10 cellular contexts compared by ENCODE assay signal in the genomic region with DNA sequence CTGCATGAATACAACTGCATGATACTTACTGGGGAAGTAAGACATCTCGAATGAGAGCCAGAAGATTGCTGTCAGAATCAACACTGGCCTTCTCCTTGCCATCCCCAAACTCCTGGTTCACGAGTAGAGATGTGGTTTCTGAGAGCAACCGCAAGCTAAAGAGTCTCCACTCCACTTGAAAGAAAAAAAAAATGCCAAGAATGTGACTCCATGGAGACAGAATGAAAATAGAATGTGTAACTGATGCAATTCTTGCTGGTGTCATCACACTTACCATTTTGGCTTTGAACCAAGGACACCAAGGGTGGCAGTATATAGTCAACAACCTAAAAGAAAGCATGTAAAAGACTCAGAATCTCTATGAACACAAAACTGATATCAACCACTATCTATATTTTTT.
DNase-seq lines count a peak whose midpoint lies in the region; TF ChIP-seq lines count a peak whose summit lies in the region.
"Had no signal": no experiment of that assay in that cellular context is flagged by ENCODE, and none has a peak within 500 bp of the region (broad histone marks: within the 10 kb centered on the region; RNA-seq: fewer than 3 reads in every experiment).

No MANE protein-coding gene starts in this region.

- peaks cover 0 to 2% (median 0%) of the 10 kb centered on the region in 6 donors for H3K9me3 Mint-ChIP-seq in immature natural killer cell

- H3K4me1 Mint-ChIP-seq in immature natural killer cell: no peaks in the 10 kb centered on the region

- H3K4me1 ChIP-seq in smooth muscle cell (ENCODE audit: low read depth): peaks cover 34% of the 10 kb centered on the region

- no peak overlapping the region for H2AFZ ChIP-seq in smooth muscle cell (ENCODE audit: low read depth)

- H3K27ac Mint-ChIP-seq in immature natural killer cell: no peak overlapping the region

- H3K9ac ChIP-seq in smooth muscle cell (ENCODE audit: low read depth): peak overlapping the region; percentile 83

- H3K4me3 ChIP-seq in fibroblast of villous mesenchyme (ENCODE audit: low read depth, low read length): no peak overlapping the region
- H3K4me3 ChIP-seq in smooth muscle cell: no peak overlapping the region

- no peaks in the 10 kb centered on the region for H3K27me3 ChIP-seq in smooth muscle cell (ENCODE audit: low read depth)

- TF ChIP-seq CTCF in fibroblast of villous mesenchyme (IDR thresholded peaks at IDR 0.05; ENCODE audit: insufficient read depth, low read depth, low read length): no peak
- no peak for TF ChIP-seq CTCF in smooth muscle cell (IDR thresholded peaks at IDR 0.05; ENCODE audit: borderline replicate concordance, insufficient read depth, poor library complexity, severe bottlenecking)

- no peak overlapping the region for H3K4me3 Mint-ChIP-seq in immature natural killer cell

- 4% methylated on average over 3 of the region's 3 CpGs for WGBS in smooth muscle cell (ENCODE audit: low lambda C conversion rate)

- H3K36me3 Mint-ChIP-seq in immature natural killer cell: peaks cover 0 to 23% (median 21%) of the 10 kb centered on the region in 3 donors

- H3K27ac ChIP-seq in smooth muscle cell (ENCODE audit: low read depth): peak overlapping the region; percentile 94

- peak overlapping the region; percentile 66 for H3K4me2 ChIP-seq in smooth muscle cell

- H3F3A ChIP-seq in smooth muscle cell (ENCODE audit: low read depth): peaks cover 8% of the 10 kb centered on the region

- DNase-seq in HCEC 1CT (peak; percentile 91), RPMI8226 (peak; percentile 89), fibroblast of villous mesenchyme (ENCODE audit: low read depth) (peak; percentile 95), smooth muscle cell (lab: John Stamatoyannopoulos, UW; ENCODE audit: unreplicated experiment) (no peak), immature natural killer cell (no peak), NCI-H1417 treated with DMSO at 0.1 percent for 48 hours (lab: John Stamatoyannopoulos, UW) (no peak), activated gamma-delta T cell treated with Interleukin-2 at 50 U/mL for 16 hours (no peak), NCI-H526 treated with DMSO at 0.1 percent for 48 hours (lab: John Stamatoyannopoulos, UW) (no peak)
- DNase-seq: kidney, T-helper 2 cell had no signal

- H3K36me3 ChIP-seq in smooth muscle cell (ENCODE audit: low read depth): no peaks in the 10 kb centered on the region

- no peaks in the 10 kb centered on the region for H3K79me2 ChIP-seq in smooth muscle cell (ENCODE audit: low read depth)

- no peaks in the 10 kb centered on the region for H4K20me1 ChIP-seq in smooth muscle cell (ENCODE audit: low read depth)

- H3K9me3 ChIP-seq in smooth muscle cell (replicated peaks; ENCODE audit: low read depth): no peaks in the 10 kb centered on the region

- H3K27me3 Mint-ChIP-seq in immature natural killer cell (ENCODE audit: low read depth in 3 of 3): no peaks in the 10 kb centered on the region

Comparison
In these comparisons a context has a peak if more than half of its experiments do, and no peak if none do; other contexts are left out.
1. DNase-seq: peak in HCEC 1CT (single experiment), RPMI8226 (single experiment) and fibroblast of villous mesenchyme (single experiment); none in smooth muscle cell (single experiment), immature natural killer cell (0 of 3), NCI-H1417 treated with DMSO at 0.1 percent for 48 hours (single experiment), activated gamma-delta T cell treated with Interleukin-2 at 50 U/mL for 16 hours (single experiment) and NCI-H526 treated with DMSO at 0.1 percent for 48 hours (single experiment).